10 cellular contexts compared by ENCODE assay signal in genomic region chr4:99054428-99054994, GRCh38. TPM values are rescaled to one million over a fixed set of nuclear protein-coding genes. Genes with fewer than 3 reads are reported as not detected.
A peak's percentile ranks its signal among the peaks of the same experiment; 100 is the strongest.
DNase-seq lines count a peak whose midpoint lies in the region; ATAC-seq and TF ChIP-seq lines count a peak whose summit lies in the region.
"Had no signal": no experiment of that assay in that cellular context is flagged by ENCODE, and none has a peak within 500 bp of the region (broad histone marks: within the 10 kb centered on the region; RNA-seq: fewer than 3 reads in every experiment).

No MANE protein-coding gene starts in this region.

- H3K4me1 Mint-ChIP-seq in activated T-helper 2 cell treated with anti-CD3 and anti-CD28 coated beads, Interferon-gamma antibody, Interleukin-2, Interleukin-4, amounts not matched to agents 10 μg/mL and 5 μg/mL and 100 μg/mL, durations not matched to agents 14 hours and 24 hours and 36 hours (ENCODE audit: low read depth): peaks cover 41% of the 10 kb centered on the region
- H3K4me1 Mint-ChIP-seq in endothelial cell (ENCODE audit: unreplicated experiment): no peaks in the 10 kb centered on the region

- ATAC-seq in GM18498 (IDR thresholded peaks at IDR 0.05; ENCODE audit: unreplicated experiment) (peak; percentile 56), GM19043 (IDR thresholded peaks at IDR 0.05; ENCODE audit: low read depth, unreplicated experiment) (peak; percentile 56), HG02943 (IDR thresholded peaks at IDR 0.05; ENCODE audit: low read depth, unreplicated experiment) (peak; percentile 55), GM18505 (IDR thresholded peaks at IDR 0.05; ENCODE audit: unreplicated experiment) (no peak), left lobe of liver (no peak)

- peak overlapping the region; percentile 75 for H3K27ac Mint-ChIP-seq in activated T-helper 2 cell treated with anti-CD3 and anti-CD28 coated beads, Interferon-gamma antibody, Interleukin-2, Interleukin-4, amounts not matched to agents 10 μg/mL and 5 μg/mL and 100 μg/mL, durations not matched to agents 14 hours and 24 hours and 36 hours
- H3K27ac Mint-ChIP-seq in endothelial cell (ENCODE audit: unreplicated experiment): no peak overlapping the region

- H3K27me3 Mint-ChIP-seq in activated T-helper 2 cell treated with anti-CD3 and anti-CD28 coated beads, Interferon-gamma antibody, Interleukin-2, Interleukin-4, amounts not matched to agents 10 μg/mL and 5 μg/mL and 100 μg/mL, durations not matched to agents 14 hours and 24 hours and 36 hours (ENCODE audit: low read depth): no peaks in the 10 kb centered on the region
- H3K27me3 Mint-ChIP-seq in endothelial cell (ENCODE audit: unreplicated experiment): peaks cover 2% of the 10 kb centered on the region
- H3K27me3 Mint-ChIP-seq: IgD-negative memory B cell had no signal

- no peaks in the 10 kb centered on the region for H3K9me3 Mint-ChIP-seq in activated T-helper 2 cell treated with anti-CD3 and anti-CD28 coated beads, Interferon-gamma antibody, Interleukin-2, Interleukin-4, amounts not matched to agents 10 μg/mL and 5 μg/mL and 100 μg/mL, durations not matched to agents 14 hours and 24 hours and 36 hours
- H3K9me3 Mint-ChIP-seq in endothelial cell (ENCODE audit: unreplicated experiment): no peaks in the 10 kb centered on the region
- H3K9me3 Mint-ChIP-seq: IgD-negative memory B cell had no signal

- no peak for TF ChIP-seq CTCF in endothelial cell (IDR thresholded peaks at IDR 0.05; ENCODE audit: unreplicated experiment)

- DNase-seq in activated T-helper 2 cell treated with anti-CD3 and anti-CD28 coated beads, Interferon-gamma antibody, Interleukin-2, Interleukin-4, amounts not matched to agents 10 μg/mL and 5 μg/mL and 100 μg/mL, durations not matched to agents 14 hours and 24 hours and 36 hours (ENCODE audit: low spot score): no peak
- DNase-seq in endothelial cell (ENCODE audit: low spot score): no peak
- no peak for DNase-seq in left lobe of liver (ENCODE audit: low spot score)
- DNase-seq in kidney tubule cell (ENCODE audit: low spot score): no peak
- DNase-seq: NCI-H524 treated with DMSO at 0.1 percent for 48 hours had no signal

- no peak overlapping the region for H3K4me3 Mint-ChIP-seq in activated T-helper 2 cell treated with anti-CD3 and anti-CD28 coated beads, Interferon-gamma antibody, Interleukin-2, Interleukin-4, amounts not matched to agents 10 μg/mL and 5 μg/mL and 100 μg/mL, durations not matched to agents 14 hours and 24 hours and 36 hours (ENCODE audit: low read depth)
- H3K4me3 Mint-ChIP-seq in endothelial cell (ENCODE audit: unreplicated experiment): no peak overlapping the region
- H3K4me3 Mint-ChIP-seq: IgD-negative memory B cell had no signal

- intact Hi-C loops in activated T-helper 2 cell treated with anti-CD3 and anti-CD28 coated beads, Interferon-gamma antibody, Interleukin-2, Interleukin-4, amounts not matched to agents 10 μg/mL and 5 μg/mL and 100 μg/mL, durations not matched to agents 14 hours and 24 hours and 36 hours (cut with micrococcal nuclease): loop anchor here (2.0 to 10.0 kb wide), 4 partner anchors 126 to 910 kb away; partner anchors contain the start of genes EIF4E, RAP1GDS1 and STPG2

- H3K36me3 Mint-ChIP-seq in activated T-helper 2 cell treated with anti-CD3 and anti-CD28 coated beads, Interferon-gamma antibody, Interleukin-2, Interleukin-4, amounts not matched to agents 10 μg/mL and 5 μg/mL and 100 μg/mL, durations not matched to agents 14 hours and 24 hours and 36 hours (ENCODE audit: low read depth): peaks cover 61% of the 10 kb centered on the region
- H3K36me3 Mint-ChIP-seq in endothelial cell (ENCODE audit: low read depth, unreplicated experiment): peaks cover 11% of the 10 kb centered on the region

- TF ChIP-seq POLR2A in GM18505 (IDR thresholded peaks at IDR 0.05; ENCODE audit: borderline replicate concordance, extremely low read depth, insufficient read depth, insufficient read length): no peak

RNA-seq across cellular contexts. Expression of gene ADH5, which starts 34.1 kb away (rescaled TPM):
- 93.8 and 98.6 TPM in 2 replicates for total RNA-seq in activated T-helper 2 cell treated with anti-CD3 and anti-CD28 coated beads, Interferon-gamma antibody, Interleukin-2, Interleukin-4, amounts not matched to agents 10 μg/mL and 5 μg/mL and 100 μg/mL, durations not matched to agents 14 hours and 24 hours and 36 hours
- total RNA-seq in endothelial cell (ENCODE audit: unreplicated experiment): 126 TPM
- 155 TPM for total RNA-seq in left lobe of liver

RNA-seq across cellular contexts. Expression of gene METAP1, which starts 59.0 kb away (rescaled TPM):
- total RNA-seq in activated T-helper 2 cell treated with anti-CD3 and anti-CD28 coated beads, Interferon-gamma antibody, Interleukin-2, Interleukin-4, amounts not matched to agents 10 μg/mL and 5 μg/mL and 100 μg/mL, durations not matched to agents 14 hours and 24 hours and 36 hours: 58.2 and 58.7 TPM in 2 replicates
- 31.4 TPM for total RNA-seq in endothelial cell (ENCODE audit: unreplicated experiment)
- 14.6 TPM for total RNA-seq in left lobe of liver

Comparison
In these comparisons a context has a peak if more than half of its experiments do, and no peak if none do; other contexts are left out.
1. ATAC-seq: peak in GM18498 (single experiment), GM19043 (single experiment) and HG02943 (single experiment); none in GM18505 (single experiment) and left lobe of liver (single experiment).